13 cellular contexts compared by ENCODE assay signal in genomic region chr15:57283774-57284508, GRCh38.
DNase-seq lines count a peak whose midpoint lies in the region; ATAC-seq and TF ChIP-seq lines count a peak whose summit lies in the region.
"Had no signal": no experiment of that assay in that cellular context is flagged by ENCODE, and none has a peak within 500 bp of the region (broad histone marks: within the 10 kb centered on the region; RNA-seq: fewer than 3 reads in every experiment).

No MANE protein-coding gene starts in this region.

- H3K23ac ChIP-seq in IMR-90 (ENCODE audit: low read depth, low read length), result no peak overlapping the region

- BruUV-seq in IMR-90 (replicated peaks; lab: Mats Ljungman, UMichigan), result no TSS peak

- no peak overlapping the region for H4K8ac ChIP-seq in IMR-90 (ENCODE audit: low read depth in 2 of 2, low read length in 2 of 2)

- no peak for TF ChIP-seq RAD21 in IMR-90 (IDR thresholded peaks at IDR 0.05; ENCODE audit: low read length)

- peaks cover 3 to 13% of the 10 kb centered on the region in 2 experiments; a peak in 1 of 4 replicates for H3K79me1 ChIP-seq in IMR-90 (ENCODE audit: low read depth in 1 of 2, low read length in 2 of 2)

- H3K4me1 ChIP-seq in IMR-90 (ENCODE audit: control insufficient read depth, insufficient read depth, low read length), result peaks cover 4% of the 10 kb centered on the region; the same call in 1 of the 2 replicates
- H3K4me1 ChIP-seq: adrenal gland had no signal

- no peak overlapping the region for H4K5ac ChIP-seq in IMR-90 (ENCODE audit: low read depth, low read length)

- intact Hi-C loops in IMR-90 (cut with micrococcal nuclease), result no loop called here

- 100% methylated on average over 1 of the region's 15 CpGs; no CpG with 5 or more reads in 1 of the 2 experiments for WGBS in IMR-90 (ENCODE audit: extremely low coverage in 2 of 2, insufficient read length in 1 of 2), 2 experiments

- H3K27me3 Mint-ChIP-seq in activated naive CD8-positive, alpha-beta T cell treated with anti-CD3 and anti-CD28 coated beads for 36 hours, result no peaks in the 10 kb centered on the region

- CTCF ChIA-PET in IMR-90 (lab: Yijun Ruan, JAX), result no interaction called here
- CTCF ChIA-PET in RWPE1 (lab: Yijun Ruan, JAX), result no interaction called here

- H2AK9ac ChIP-seq in IMR-90 (replicated peaks; ENCODE audit: low read depth, low read length, poor library complexity), result no peak overlapping the region

- no peak overlapping the region for H3K4me3 Mint-ChIP-seq in activated naive CD8-positive, alpha-beta T cell treated with anti-CD3 and anti-CD28 coated beads for 36 hours
- no peak overlapping the region for H3K4me3 Mint-ChIP-seq in stimulated activated effector memory CD8-positive, alpha-beta T cell treated with anti-CD3 and anti-CD28 coated beads, Interleukin-12 subunit alpha, Interleukin-12 subunit beta, amount 100 ng/mL, for 72 hours

- no peak overlapping the region for H3K14ac ChIP-seq in IMR-90 (replicated peaks; ENCODE audit: low read depth, low read length)

- no peak overlapping the region for H2BK15ac ChIP-seq in IMR-90 (ENCODE audit: low read depth, low read length)

- no peak overlapping the region for H3K56ac ChIP-seq in IMR-90 (ENCODE audit: extremely low read depth, insufficient read depth, low read length)

- H4K91ac ChIP-seq in IMR-90 (ENCODE audit: insufficient read depth, low read depth, low read length), result no peak overlapping the region

- no peak overlapping the region for H2AK5ac ChIP-seq in IMR-90 (ENCODE audit: low read depth, low read length)

- in situ Hi-C loops in IMR-90 (cut with MboI; ENCODE audit: low sequenced_read_pairs), result no loop called here

- TF ChIP-seq CTCF in IMR-90 (conservative IDR thresholded peaks at IDR 0.05; ENCODE audit: low read depth, low read length) (no peak), RWPE1 (conservative IDR thresholded peaks at IDR 0.05; ENCODE audit: low read depth) (no peak), omental fat pad (IDR thresholded peaks at IDR 0.05) (no peak)

- H3K9me3 Mint-ChIP-seq in activated naive CD8-positive, alpha-beta T cell treated with anti-CD3 and anti-CD28 coated beads for 36 hours, result no peaks in the 10 kb centered on the region
- no peaks in the 10 kb centered on the region for H3K9me3 Mint-ChIP-seq in stimulated activated effector memory CD8-positive, alpha-beta T cell treated with anti-CD3 and anti-CD28 coated beads, Interleukin-12 subunit alpha, Interleukin-12 subunit beta, amount 100 ng/mL, for 72 hours

- POLR2A ChIA-PET in IMR-90 (lab: Charles Lee; ENCODE audit: unreplicated experiment), result no interaction called here
- POLR2A ChIA-PET in RWPE1 (lab: Yijun Ruan, JAX; ENCODE audit: low non-redundant PET), result no interaction called here

- H3K27ac ChIP-seq in IMR-90 (ENCODE audit: insufficient read depth, low read length) (peak overlapping the region; percentile 73; the same call in 1 of the 2 replicates), RWPE1 (no peak overlapping the region)
- H3K27ac ChIP-seq: adrenal gland had no signal

- H3K4me3 ChIP-seq in IMR-90 (ENCODE audit: insufficient read depth, low read depth, low read length), result no peak overlapping the region
- H3K4me3 ChIP-seq: adrenal gland, smooth muscle cell had no signal

- TF ChIP-seq POLR2A in IMR-90 (IDR thresholded peaks at IDR 0.05; ENCODE audit: low read depth, low read length), result no peak

- H3K9me1 ChIP-seq in IMR-90 (ENCODE audit: insufficient read depth, low read length), result peaks cover 3% of the 10 kb centered on the region; the same call in 1 of the 2 replicates

- peak overlapping the region; percentile 29 for H2BK5ac ChIP-seq in IMR-90 (ENCODE audit: low read depth, low read length, poor library complexity, severe bottlenecking)

- H4K20me1 ChIP-seq in IMR-90 (ENCODE audit: insufficient read depth, low read length), result no peaks in the 10 kb centered on the region

- H3K4ac ChIP-seq in IMR-90 (ENCODE audit: low read depth, low read length), result no peak overlapping the region

- peak overlapping the region; percentile 27 for H3K27ac Mint-ChIP-seq in activated naive CD8-positive, alpha-beta T cell treated with anti-CD3 and anti-CD28 coated beads for 36 hours
- H3K27ac Mint-ChIP-seq in stimulated activated effector memory CD8-positive, alpha-beta T cell treated with anti-CD3 and anti-CD28 coated beads, Interleukin-12 subunit alpha, Interleukin-12 subunit beta, amount 100 ng/mL, for 72 hours, result peak overlapping the region; percentile 4

- peak; percentile 6 for ATAC-seq in GM18909 (IDR thresholded peaks at IDR 0.05; ENCODE audit: poor library complexity, unreplicated experiment)
- ATAC-seq in IMR-90 (ENCODE audit: low read depth), result peak; percentile 56
- ATAC-seq in stimulated activated effector memory CD8-positive, alpha-beta T cell treated with anti-CD3 and anti-CD28 coated beads, Interleukin-12 subunit alpha, Interleukin-12 subunit beta, amount 100 ng/mL, for 72 hours, result no peak
- ATAC-seq in omental fat pad (ENCODE audit: low FRiP score), result no peak

- no peak overlapping the region; the same call in 1 of the 2 replicates for H3K4me2 ChIP-seq in IMR-90 (ENCODE audit: low read depth, low read length)
- H3K4me2 ChIP-seq: smooth muscle cell had no signal

- H3K36me3 ChIP-seq in IMR-90 (ENCODE audit: control insufficient read depth, insufficient read depth, low read length), result peaks cover 36% of the 10 kb centered on the region

- H2BK120ac ChIP-seq in IMR-90 (ENCODE audit: low read depth, low read length), result no peak overlapping the region

- H3K18ac ChIP-seq in IMR-90 (ENCODE audit: low read depth, low read length), result peak overlapping the region; percentile 61; the same call in 1 of the 2 replicates

- DNase-seq in IMR-90 (peak; percentile 45), cerebellum (ENCODE audit: low spot score) (no peak), RWPE1 (ENCODE audit: low spot score) (no peak), omental fat pad (ENCODE audit: low spot score) (no peak)
- no peak for DNase-seq in activated naive CD8-positive, alpha-beta T cell treated with anti-CD3 and anti-CD28 coated beads for 36 hours
- DNase-seq in stimulated activated effector memory CD8-positive, alpha-beta T cell treated with anti-CD3 and anti-CD28 coated beads, Interleukin-12 subunit alpha, Interleukin-12 subunit beta, amount 100 ng/mL, for 72 hours (ENCODE audit: low spot score in 2 of 2), result no peak
- DNase-seq in activated naive CD4-positive, alpha-beta T cell treated with Interleukin-2 at 50 U/mL for 16 hours, result no peak
- DNase-seq: adrenal gland, DMS 273 treated with DMSO at 0.1 percent for 48 hours, GOT3, NCI-H524 had no signal

- peaks cover 34% of the 10 kb centered on the region for H3K36me3 Mint-ChIP-seq in activated naive CD8-positive, alpha-beta T cell treated with anti-CD3 and anti-CD28 coated beads for 36 hours
- peaks cover 78% of the 10 kb centered on the region for H3K36me3 Mint-ChIP-seq in stimulated activated effector memory CD8-positive, alpha-beta T cell treated with anti-CD3 and anti-CD28 coated beads, Interleukin-12 subunit alpha, Interleukin-12 subunit beta, amount 100 ng/mL, for 72 hours

- no peaks in the 10 kb centered on the region for H3K9me3 ChIP-seq in IMR-90 (ENCODE audit: control insufficient read depth, insufficient read depth, low read length)
- H3K9me3 ChIP-seq: adrenal gland had no signal

- no peak overlapping the region for H2AFZ ChIP-seq in IMR-90 (replicated peaks; ENCODE audit: low read length, poor library complexity)

- H2BK20ac ChIP-seq in IMR-90 (ENCODE audit: low read depth, low read length), result no peak overlapping the region

- no peak overlapping the region for H3K9ac ChIP-seq in IMR-90 (ENCODE audit: low read depth, low read length)

- no peaks in the 10 kb centered on the region for H3K27me3 ChIP-seq in IMR-90 (ENCODE audit: control insufficient read depth, insufficient read depth, low read length)
- H3K27me3 ChIP-seq: adrenal gland had no signal

- dilution Hi-C loops in IMR-90 (cut with HindIII; ENCODE audit: low sequenced_read_pairs, unreplicated experiment), result no loop called here

- H3K4me1 Mint-ChIP-seq in activated naive CD8-positive, alpha-beta T cell treated with anti-CD3 and anti-CD28 coated beads for 36 hours, result no peaks in the 10 kb centered on the region
- H3K4me1 Mint-ChIP-seq in stimulated activated effector memory CD8-positive, alpha-beta T cell treated with anti-CD3 and anti-CD28 coated beads, Interleukin-12 subunit alpha, Interleukin-12 subunit beta, amount 100 ng/mL, for 72 hours, result peaks cover 2% of the 10 kb centered on the region

TF ChIP-seq in IMR-90, 13 proteins besides CTCF, POLR2A, EP300 and RAD21:
- TF ChIP-seq CHD1 (IDR thresholded peaks at IDR 0.05; ENCODE audit: low read depth, low read length) (no peak), CEBPB (IDR thresholded peaks at IDR 0.05; ENCODE audit: low read depth, low read length) (0 out of 2 replicates have a peak, but pooled peaks have one; percentile 2)

Comparison
In these comparisons a context has a peak if more than half of its experiments do, and no peak if none do; other contexts are left out.
1. ATAC-seq: peak in GM18909 (single experiment) and IMR-90 (single experiment); none in stimulated activated effector memory CD8-positive, alpha-beta T cell treated with anti-CD3 and anti-CD28 coated beads, Interleukin-12 subunit alpha, Interleukin-12 subunit beta, amount 100 ng/mL, for 72 hours (single experiment) and omental fat pad (single experiment).